ENCODE assay signal across 13 cellular contexts in genomic region chr7:74466196-74466813, GRCh38. TPM values are rescaled to one million over a fixed set of nuclear protein-coding genes. Genes with fewer than 3 reads are reported as not detected.
DNase-seq lines count a peak whose midpoint lies in the region; TF ChIP-seq lines count a peak whose summit lies in the region.
"Had no signal": no experiment of that assay in that cellular context is flagged by ENCODE, and none has a peak within 500 bp of the region (broad histone marks: within the 10 kb centered on the region; RNA-seq: fewer than 3 reads in every experiment).

No MANE protein-coding gene starts in this region.

- H3K9me3 ChIP-seq in esophagus muscularis mucosa (no peaks in the 10 kb centered on the region), muscle layer of colon (ENCODE audit: low read length) (no peaks in the 10 kb centered on the region), testis (no peaks in the 10 kb centered on the region)
- H3K9me3 ChIP-seq: tibial artery had no signal

- peaks cover 24 to 32% (median 28%) of the 10 kb centered on the region in 4 donors for H3K4me1 ChIP-seq in esophagus muscularis mucosa
- H3K4me1 ChIP-seq in muscle layer of colon (ENCODE audit: insufficient read depth, low read length), result peaks cover 5% of the 10 kb centered on the region
- H3K4me1 ChIP-seq in testis, result peaks cover 6% of the 10 kb centered on the region
- H3K4me1 ChIP-seq: tibial artery had no signal

- TF ChIP-seq EP300 in esophagus muscularis mucosa (IDR thresholded peaks at IDR 0.05), result peak; percentile 89

- no peak overlapping the region for H3K9ac ChIP-seq in muscle layer of colon (ENCODE audit: low read length)

- peak overlapping the region; percentile 75 to 82 (median 78) for H3K27ac ChIP-seq in esophagus muscularis mucosa (replicated peaks in 1 of 4)
- H3K27ac ChIP-seq in muscle layer of colon (ENCODE audit: low read depth, low read length), result peak overlapping the region; percentile 48
- H3K27ac ChIP-seq in testis, result no peak overlapping the region

- H3K36me3 ChIP-seq in esophagus muscularis mucosa (no peaks in the 10 kb centered on the region), muscle layer of colon (ENCODE audit: insufficient read depth, low read length) (no peaks in the 10 kb centered on the region), testis (ENCODE audit: low read depth, missing control alignments) (no peaks in the 10 kb centered on the region)
- H3K36me3 ChIP-seq: tibial artery had no signal

- TF ChIP-seq CTCF in esophagus muscularis mucosa (IDR thresholded peaks at IDR 0.05) (no peak), testis (IDR thresholded peaks at IDR 0.05) (no peak)

- H3K4me3 ChIP-seq in esophagus muscularis mucosa, result no peak overlapping the region
- no peak overlapping the region for H3K4me3 ChIP-seq in muscle layer of colon (ENCODE audit: low read depth in 1 of 2, low read length in 2 of 2)
- no peak overlapping the region for H3K4me3 ChIP-seq in testis
- H3K4me3 ChIP-seq: tibial artery had no signal

- intact Hi-C loops in esophagus muscularis mucosa (cut with DNase I), result no loop called here
- intact Hi-C loops in testis (cut with DNase I; ENCODE audit: low total_unique reads), result no loop called here

- DNase-seq in SW480 (ENCODE audit: low spot score), result peak; percentile 70
- no peak for DNase-seq in esophagus muscularis mucosa (ENCODE audit: extremely low spot score)
- peak; percentile 39 for DNase-seq in testis
- no peak for DNase-seq in T1000 (lab: John Stamatoyannopoulos, UW)
- no peak for DNase-seq in stimulated activated naive CD4-positive, alpha-beta T cell treated with Interleukin-2 at 50 U/mL for 16 hours (lab: John Stamatoyannopoulos, UW)
- DNase-seq in GOT3 (lab: John Stamatoyannopoulos, UW), result no peak
- DNase-seq: activated CD4-positive, CD25-positive, alpha-beta regulatory T cell; activated effector memory CD4-positive, alpha-beta T cell treated with Interleukin-2 at 50 U/mL for 16 hours; DMS79; NCI-H1930; tibial artery had no signal

- WGBS in esophagus muscularis mucosa, result 59% methylated on average over 21 of the region's 21 CpGs
- WGBS in testis, 2 donors, result 62 to 73% methylated on average over 17 to 21 of the region's 21 CpGs

- no peaks in the 10 kb centered on the region for H3K27me3 ChIP-seq in esophagus muscularis mucosa
- H3K27me3 ChIP-seq in muscle layer of colon (ENCODE audit: control insufficient read depth in 1 of 2, insufficient read depth in 2 of 2, low read length in 2 of 2), result no peaks in the 10 kb centered on the region
- H3K27me3 ChIP-seq in testis, result no peaks in the 10 kb centered on the region
- H3K27me3 ChIP-seq: tibial artery had no signal

- TF ChIP-seq POLR2A in esophagus muscularis mucosa (IDR thresholded peaks at IDR 0.05; ENCODE audit: low read depth) (no peak), testis (IDR thresholded peaks at IDR 0.05) (no peak)

RNA-seq across cellular contexts. Expression of gene GTF2IRD1, which starts 12.6 kb away (rescaled TPM):
- total RNA-seq in esophagus muscularis mucosa, result 10 to 100 TPM; 20.8 to 24.0 (median 22.0) TPM
- total RNA-seq in testis, result 10 to 100 TPM; 22.4 to 24.7 TPM
- 15.1 TPM for polyA plus RNA-seq in testis (ENCODE audit: insufficient read depth, low read depth, low replicate concordance)
- total RNA-seq: natural killer cell treated with Interleukin-12 subunit alpha and Interleukin-12 subunit beta and Interleukin-15 and Interleukin-18, amount 100 ng/mL, for 72 hours had no signal

Comparison
In these comparisons a context has a peak if more than half of its experiments do, and no peak if none do; other contexts are left out.
1. DNase-seq: peak in SW480 (single experiment) and testis (single experiment); none in esophagus muscularis mucosa (single experiment), T1000 (single experiment), stimulated activated naive CD4-positive, alpha-beta T cell treated with Interleukin-2 at 50 U/mL for 16 hours (single experiment) and GOT3 (single experiment).
2. H3K27ac ChIP-seq: peak in esophagus muscularis mucosa (4 of 4) and muscle layer of colon (single experiment); none in testis (0 of 2).